Comparison of ENCODE assay signal across 8 cellular contexts in the genomic region with DNA sequence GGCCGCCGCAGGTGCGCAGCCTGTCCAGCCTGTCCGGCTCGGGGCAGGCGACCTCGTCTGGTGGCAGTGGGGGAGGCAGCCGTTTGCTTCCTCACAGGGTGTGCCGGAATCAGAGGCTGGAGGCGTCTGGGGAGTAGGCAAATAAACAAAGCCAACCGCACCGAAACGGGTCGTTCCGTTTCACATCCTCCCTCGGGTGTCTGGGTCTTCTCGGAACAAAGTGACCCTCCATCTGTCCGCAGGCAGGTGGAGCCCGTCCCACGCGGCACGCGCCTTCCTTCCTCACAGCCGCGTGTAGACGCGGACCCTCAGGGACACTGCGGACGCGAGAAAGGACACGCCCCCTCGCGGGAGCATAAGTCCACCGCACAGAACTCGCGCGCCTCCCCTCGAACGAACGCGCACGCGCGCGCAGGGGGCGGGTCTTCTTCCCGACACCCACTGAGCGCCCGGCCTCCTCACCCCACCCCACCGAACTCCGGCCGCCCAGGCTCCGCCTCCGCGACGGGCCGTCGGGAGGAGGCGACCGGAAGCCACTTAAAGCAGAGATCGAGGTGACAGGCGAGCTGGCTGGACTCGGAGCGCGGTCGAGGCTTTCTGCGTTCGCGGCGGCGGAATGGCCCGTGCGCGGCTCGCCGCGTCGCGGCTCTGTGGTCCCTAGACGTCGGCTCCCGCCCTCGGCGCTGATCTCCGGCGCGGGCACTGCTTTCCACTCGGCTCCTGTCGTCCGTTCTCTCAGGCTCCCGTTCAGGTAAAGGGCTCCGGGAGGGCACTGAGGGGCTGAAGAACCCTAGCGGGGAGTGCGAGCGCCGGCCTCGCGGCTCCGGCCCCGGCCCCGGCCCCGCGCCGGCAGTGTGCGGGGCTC. TPM values are rescaled to one million over a fixed set of nuclear protein-coding genes. Genes with fewer than 3 reads are reported as not detected.
DNase-seq lines count a peak whose midpoint lies in the region; ATAC-seq and TF ChIP-seq lines count a peak whose summit lies in the region.

A gene with protein sequence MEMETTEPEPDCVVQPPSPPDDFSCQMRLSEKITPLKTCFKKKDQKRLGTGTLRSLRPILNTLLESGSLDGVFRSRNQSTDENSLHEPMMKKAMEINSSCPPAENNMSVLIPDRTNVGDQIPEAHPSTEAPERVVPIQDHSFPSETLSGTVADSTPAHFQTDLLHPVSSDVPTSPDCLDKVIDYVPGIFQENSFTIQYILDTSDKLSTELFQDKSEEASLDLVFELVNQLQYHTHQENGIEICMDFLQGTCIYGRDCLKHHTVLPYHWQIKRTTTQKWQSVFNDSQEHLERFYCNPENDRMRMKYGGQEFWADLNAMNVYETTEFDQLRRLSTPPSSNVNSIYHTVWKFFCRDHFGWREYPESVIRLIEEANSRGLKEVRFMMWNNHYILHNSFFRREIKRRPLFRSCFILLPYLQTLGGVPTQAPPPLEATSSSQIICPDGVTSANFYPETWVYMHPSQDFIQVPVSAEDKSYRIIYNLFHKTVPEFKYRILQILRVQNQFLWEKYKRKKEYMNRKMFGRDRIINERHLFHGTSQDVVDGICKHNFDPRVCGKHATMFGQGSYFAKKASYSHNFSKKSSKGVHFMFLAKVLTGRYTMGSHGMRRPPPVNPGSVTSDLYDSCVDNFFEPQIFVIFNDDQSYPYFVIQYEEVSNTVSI (plus strand): TSS at position 545 of the 865 bp plus-strand sequence. CDS start 3,108 bp downstream, outside the sequence.

- intact Hi-C loops in breast epithelium (cut with DNase I; ENCODE audit: low total_unique reads) = loop anchor here (5.0 to 10.0 kb wide), 2 partner anchors 137 to 411 kb away; no protein-coding TSS in a partner anchor

- H3K9me3 ChIP-seq in breast epithelium (no peaks in the 10 kb centered on the region), iPS-18c (ENCODE audit: control insufficient read depth, insufficient read depth, low read length) (peaks cover 2% of the 10 kb centered on the region)

- CTCF ChIA-PET in AG04449 (lab: Yijun Ruan, JAX) = interaction anchor here (0.6 to 6.4 kb wide), 39 partner anchors 9 to 524 kb away, joined by 3 to 59 read pairs (median 4); partner anchors contain the start of gene SSR3

- no peaks in the 10 kb centered on the region for H3K36me3 ChIP-seq in breast epithelium

- ATAC-seq in GM18870 (IDR thresholded peaks at IDR 0.05; ENCODE audit: unreplicated experiment) = peak; percentile 85
- peak; percentile 81 for ATAC-seq in HG03135 (IDR thresholded peaks at IDR 0.05; ENCODE audit: unreplicated experiment)

- H3K4me1 ChIP-seq in breast epithelium = no peaks in the 10 kb centered on the region

- H3K4me3 ChIP-seq in AG04449 (ENCODE audit: low read depth, low read length) (peak within 1 kb of the TSS; percentile 78), breast epithelium (peak within 1 kb of the TSS; percentile 90 to 97 (median 93)), iPS-18c (ENCODE audit: insufficient read depth, low read depth, low read length) (peak within 1 kb of the TSS; percentile 85), skin epidermis (peak within 1 kb of the TSS; percentile 50 to 97 (median 89))

- TF ChIP-seq CTCF in AG04449 (IDR thresholded peaks at IDR 0.05; ENCODE audit: insufficient read depth, low read length, missing control alignments) = peak; percentile 73
- TF ChIP-seq CTCF in VCaP (conservative IDR thresholded peaks at IDR 0.05) = peak; percentile 88
- peak; percentile 19 to 91 (median 81) for TF ChIP-seq CTCF in breast epithelium (IDR thresholded peaks at IDR 0.05)

- peak; percentile 96 for TF ChIP-seq POLR2A in breast epithelium (IDR thresholded peaks at IDR 0.05)

- peak; percentile 77 for DNase-seq in AG04449 (ENCODE audit: low read depth, low spot score)
- peak; percentile 100 for DNase-seq in NCI-H2196 (lab: John Stamatoyannopoulos, UW; ENCODE audit: unreplicated experiment)
- DNase-seq in breast epithelium (ENCODE audit: low spot score in 2 of 2) = peak; percentile 99

- H3K27me3 ChIP-seq in breast epithelium = no peaks in the 10 kb centered on the region

- POLR2A ChIA-PET in AG04449 (lab: Yijun Ruan, JAX) = interaction anchor here (0.6 to 3.8 kb wide), 9 partner anchors 20 to 415 kb away, joined by 3 to 60 read pairs (median 4); partner anchors contain the start of gene SSR3

- H3K27ac ChIP-seq in VCaP (peak within 1 kb of the TSS; percentile 83), breast epithelium (peak within 1 kb of the TSS; percentile 94 to 97), skin epidermis (peak within 1 kb of the TSS; percentile 72 to 97 (median 94))

RNA-seq across cellular contexts. Expression of the gene that starts here (rescaled TPM):
- total RNA-seq in breast epithelium = 100 to 1,000 TPM in 1 of 3 donors, 10 to 100 TPM in 2; 28.5 to 103 (median 45.1) TPM

Comparison
In these comparisons a context has a peak if more than half of its experiments do, and no peak if none do; other contexts are left out.
1. Peak in every context shown above with its lines: DNase-seq, ATAC-seq, H3K4me3 ChIP-seq and H3K27ac ChIP-seq.